In genomic region chr3:197874064-197874463, GRCh38 we compare ENCODE assay signal across 25 cellular contexts.
"Had no signal": no experiment of that assay in that cellular context is flagged by ENCODE, and none has a peak within 500 bp of the region (broad histone marks: within the 10 kb centered on the region; RNA-seq: fewer than 3 reads in every experiment).

No MANE protein-coding gene starts in this region.

- H3K4me1 ChIP-seq: Peyer's patch, SJSA1 had no signal

- H3K27ac ChIP-seq: brain microvascular endothelial cell, cardiac muscle cell, Peyer's patch, RWPE1, SJSA1 had no signal

- H3K4me1 Mint-ChIP-seq: activated B cell treated with CpG ODN at 0.5 μM for 24 hours had no signal

- H3K9me3 ChIP-seq: Peyer's patch, SJSA1 had no signal

- H3K27ac Mint-ChIP-seq: activated B cell treated with CpG ODN at 0.5 μM for 24 hours; activated CD4-positive, alpha-beta T cell treated with anti-CD3 and anti-CD28 coated beads, Interleukin-2, amount 10 ng/mL, durations not matched to agents 24 days and 14 days; activated CD8-positive, alpha-beta memory T cell treated with anti-CD3 and anti-CD28 coated beads, Interleukin-2, amount 10 ng/mL, durations not matched to agents 7 days and 5 days; activated naive CD4-positive, alpha-beta T cell treated with anti-CD3 and anti-CD28 coated beads, Interleukin-2, amount 10 ng/mL, durations not matched to agents 7 days and 5 days; activated naive CD8-positive, alpha-beta T cell treated with anti-CD3 and anti-CD28 coated beads for 36 hours; activated T-helper 17 cell treated with anti-CD3 and anti-CD28 coated beads, Interleukin-2, amount 50 U/mL, for 72 hours; T-helper 1 cell treated with Interleukin-12 subunit alpha and Interleukin-12 subunit beta and Interleukin-4 antibody, amounts not matched to agents 30 μg/mL and 1 μg/mL, for 36 hours had no signal

- H3K27me3 ChIP-seq: brain microvascular endothelial cell, cardiac muscle cell, Peyer's patch, SJSA1 had no signal

- H3K9me3 Mint-ChIP-seq: activated B cell treated with CpG ODN at 0.5 μM for 24 hours; activated CD4-positive, alpha-beta T cell treated with anti-CD3 and anti-CD28 coated beads, Interleukin-2, amount 10 ng/mL, durations not matched to agents 24 days and 14 days; activated naive CD4-positive, alpha-beta T cell treated with anti-CD3 and anti-CD28 coated beads, Interleukin-2, amount 10 ng/mL, durations not matched to agents 7 days and 5 days; activated naive CD8-positive, alpha-beta T cell treated with anti-CD3 and anti-CD28 coated beads for 36 hours; activated T-helper 17 cell treated with anti-CD3 and anti-CD28 coated beads, Interleukin-2, amount 50 U/mL, for 72 hours; T-helper 1 cell treated with Interleukin-12 subunit alpha and Interleukin-12 subunit beta and Interleukin-4 antibody, amounts not matched to agents 30 μg/mL and 1 μg/mL, for 36 hours had no signal

- H3K27me3 Mint-ChIP-seq: activated B cell treated with CpG ODN at 0.5 μM for 24 hours; activated CD4-positive, alpha-beta T cell treated with anti-CD3 and anti-CD28 coated beads, Interleukin-2, amount 10 ng/mL, durations not matched to agents 24 days and 14 days; activated CD8-positive, alpha-beta memory T cell treated with anti-CD3 and anti-CD28 coated beads, Interleukin-2, amount 10 ng/mL, durations not matched to agents 7 days and 5 days; activated naive CD4-positive, alpha-beta T cell treated with anti-CD3 and anti-CD28 coated beads, Interleukin-2, amount 10 ng/mL, durations not matched to agents 7 days and 5 days; activated naive CD8-positive, alpha-beta T cell treated with anti-CD3 and anti-CD28 coated beads for 36 hours; activated T-helper 17 cell treated with anti-CD3 and anti-CD28 coated beads, Interleukin-2, amount 50 U/mL, for 72 hours had no signal

- ATAC-seq: activated CD8-positive, alpha-beta memory T cell treated with anti-CD3 and anti-CD28 coated beads, Interleukin-2, amount 10 ng/mL, durations not matched to agents 7 days and 5 days; activated T-helper 17 cell treated with anti-CD3 and anti-CD28 coated beads, Interleukin-2, amount 50 U/mL, for 72 hours had no signal

- H3K4me3 Mint-ChIP-seq: activated B cell treated with CpG ODN at 0.5 μM for 24 hours; activated CD4-positive, alpha-beta T cell treated with anti-CD3 and anti-CD28 coated beads, Interleukin-2, amount 10 ng/mL, durations not matched to agents 24 days and 14 days; activated CD8-positive, alpha-beta memory T cell treated with anti-CD3 and anti-CD28 coated beads, Interleukin-2, amount 10 ng/mL, durations not matched to agents 7 days and 5 days; activated naive CD4-positive, alpha-beta T cell treated with anti-CD3 and anti-CD28 coated beads, Interleukin-2, amount 10 ng/mL, durations not matched to agents 7 days and 5 days; activated naive CD8-positive, alpha-beta T cell treated with anti-CD3 and anti-CD28 coated beads for 36 hours; activated T-helper 17 cell treated with anti-CD3 and anti-CD28 coated beads, Interleukin-2, amount 50 U/mL, for 72 hours; T-helper 1 cell treated with Interleukin-12 subunit alpha and Interleukin-12 subunit beta and Interleukin-4 antibody, amounts not matched to agents 30 μg/mL and 1 μg/mL, for 36 hours had no signal

- H3K4me3 ChIP-seq: cardiac muscle cell, Peyer's patch, SJSA1 had no signal

- DNase-seq: activated B cell treated with CpG ODN at 0.5 μM for 24 hours; activated CD4-positive, alpha-beta T cell treated with anti-CD3 and anti-CD28 coated beads for 1 hour; activated CD4-positive, alpha-beta T cell treated with anti-CD3 and anti-CD28 coated beads, Interleukin-2, amount 10 ng/mL, durations not matched to agents 24 days and 14 days; activated CD4-positive, alpha-beta T cell treated with anti-CD3 and anti-CD28 coated beads, Interleukin-2, amount 50 U/mL, for 48 hours; activated CD8-positive, alpha-beta memory T cell treated with anti-CD3 and anti-CD28 coated beads, Interleukin-2, amount 10 ng/mL, durations not matched to agents 7 days and 5 days; activated gamma-delta T cell treated with Interleukin-2 at 50 U/mL for 16 hours; activated naive CD4-positive, alpha-beta T cell treated with anti-CD3 and anti-CD28 coated beads, Interleukin-2, amount 10 ng/mL, durations not matched to agents 7 days and 5 days; activated naive CD8-positive, alpha-beta T cell treated with anti-CD3 and anti-CD28 coated beads for 36 hours; activated T-cell treated with anti-CD3 and anti-CD28 coated beads, Interleukin-2, amount 50 U/mL, for 48 hours; brain microvascular endothelial cell; NCI-H1105 treated with DMSO at 0.1 percent for 48 hours; NCI-H1436 treated with DMSO at 0.1 percent for 48 hours; NCI-H187; NCI-H2081; NCI-H510A treated with DMSO at 0.1 percent for 48 hours; NCI-H69; NK-92 treated with Interleukin-12 subunit alpha and Interleukin-12 subunit beta, amount 100 ng/mL, for 24 hours; OCI-M1; Peyer's patch; Right ventricle myocardium superior had no signal
